In the genomic region with DNA sequence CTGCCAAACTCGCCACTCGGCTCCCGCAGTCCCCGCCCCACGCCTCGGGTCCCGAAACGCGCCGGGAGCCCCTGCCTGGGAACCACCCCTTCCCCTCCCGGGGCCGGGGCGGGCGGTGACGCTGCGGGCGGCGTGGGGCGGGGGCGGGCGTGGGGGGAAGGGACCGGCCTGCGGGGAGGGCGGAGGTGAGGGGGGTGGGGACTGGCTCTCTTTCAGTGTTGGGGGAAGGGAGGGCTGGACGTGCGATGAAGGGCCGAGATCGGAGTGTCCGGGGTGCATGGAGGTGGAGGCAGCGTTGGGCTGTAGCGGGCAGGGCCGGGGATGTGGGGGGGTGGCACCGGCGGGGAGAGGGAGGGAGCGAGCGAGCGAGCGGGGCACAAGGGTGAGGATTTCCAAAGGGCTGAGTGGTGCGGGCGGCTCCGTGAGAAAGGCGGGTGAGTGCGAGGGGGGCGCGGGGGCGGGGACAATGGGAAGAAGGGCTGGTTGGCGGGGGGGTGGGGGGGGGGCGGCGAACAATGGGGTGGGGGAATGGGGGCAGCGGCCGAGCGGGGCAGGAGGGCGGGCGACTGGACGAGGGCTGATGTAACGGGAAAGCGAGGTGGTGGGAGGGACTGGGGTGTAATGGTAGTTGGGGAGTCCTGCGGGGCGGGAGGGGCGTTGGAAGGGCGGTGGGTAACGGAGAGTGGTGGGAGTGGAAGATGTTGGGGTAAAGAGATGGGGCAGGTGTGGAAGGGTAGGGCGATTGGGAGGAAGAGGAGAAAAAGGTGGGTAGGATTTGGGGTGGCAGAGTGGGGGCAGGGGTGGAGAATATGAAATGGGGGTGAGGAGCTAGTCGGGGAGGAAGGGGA, we compare ENCODE assay signal across 8 cellular contexts. TPM values are rescaled to one million over a fixed set of nuclear protein-coding genes. Genes with fewer than 3 reads are reported as not detected.
DNase-seq lines count a peak whose midpoint lies in the region; ATAC-seq, FAIRE-seq and TF ChIP-seq lines count a peak whose summit lies in the region.

No MANE protein-coding gene starts in this region.

- POLR2A ChIA-PET in GM12878 (lab: Charles Lee): interaction anchor here (0.9 kb wide), 1 partner anchor 13 kb away, joined by 4 read pairs; no protein-coding TSS in a partner anchor

- H3K4me3 ChIP-seq in GM12878 (peak overlapping the region; percentile 93), iPS-15b (ENCODE audit: low read depth, low read length) (peak overlapping the region; percentile 74), small intestine (ENCODE audit: low read depth in 1 of 2, low read length in 2 of 2) (peak overlapping the region; percentile 79 to 92)

- H3K27me3 ChIP-seq in GM12878 (replicated peaks in 1 of 2; ENCODE audit: control insufficient read depth in 2 of 2, insufficient read depth in 2 of 2, low read length in 1 of 2) (no peaks in the 10 kb centered on the region), iPS-15b (ENCODE audit: control insufficient read depth, insufficient read depth, low read length) (peaks cover 26% of the 10 kb centered on the region), small intestine (ENCODE audit: control insufficient read depth in 2 of 2, insufficient read depth in 2 of 2, low read length in 2 of 2) (no peaks in the 10 kb centered on the region)

- peak overlapping the region; percentile 100 for H3K4me2 ChIP-seq in GM12878 (ENCODE audit: control insufficient read depth, insufficient read depth)

- intact Hi-C loops in GM12878 (cut with micrococcal nuclease; ENCODE audit: unreplicated experiment): loop anchor here (2.0 to 5.0 kb wide), 3 partner anchors 64 to 879 kb away; no protein-coding TSS in a partner anchor

- H3K9me3 ChIP-seq in GM12878 (replicated peaks; ENCODE audit: control insufficient read depth, insufficient read depth, low read length): no peaks in the 10 kb centered on the region
- no peaks in the 10 kb centered on the region for H3K9me3 ChIP-seq in iPS-15b (ENCODE audit: control insufficient read depth, insufficient read depth, low read length)
- no peaks in the 10 kb centered on the region for H3K9me3 ChIP-seq in small intestine (ENCODE audit: control insufficient read depth, low read depth)

- no peaks in the 10 kb centered on the region for H3K36me3 ChIP-seq in GM12878 (ENCODE audit: control insufficient read depth in 2 of 2, insufficient read depth in 2 of 2, low read length in 1 of 2)
- no peaks in the 10 kb centered on the region for H3K36me3 ChIP-seq in iPS-15b (ENCODE audit: control insufficient read depth, insufficient read depth, low read length)
- H3K36me3 ChIP-seq in small intestine (ENCODE audit: control insufficient read depth in 2 of 2, insufficient read depth in 2 of 2, low read length in 2 of 2): no peaks in the 10 kb centered on the region

- peak overlapping the region; percentile 80 for H2AFZ ChIP-seq in GM12878 (ENCODE audit: control insufficient read depth, low read depth, low read length)

- no TSS peak for BruUV-seq in GM12878 (replicated peaks; lab: Mats Ljungman, UMichigan)

- TF ChIP-seq POLR2A in GM12878 (IDR thresholded peaks at IDR 0.05; ENCODE audit: low read depth, low read length): peak; percentile 49; the same call in 1 of the 2 replicates

- H3K27ac ChIP-seq in GM12878 (ENCODE audit: control insufficient read depth, insufficient read depth): peak overlapping the region; percentile 55; the same call in 1 of the 2 replicates
- peak overlapping the region; percentile 62 to 92 for H3K27ac ChIP-seq in small intestine (ENCODE audit: low read depth in 1 of 2, low read length in 1 of 2)

- FAIRE-seq in GM12878 (lab: Jason Lieb, UNC) (no peak), small intestine (lab: Jason Lieb, UNC) (no peak)

- DNase-seq in Ammon's horn (ENCODE audit: low spot score) (peak; percentile 75), GM19238 (ENCODE audit: insufficient read length, low spot score) (peak; percentile 56), SW480 (ENCODE audit: low spot score) (peak; percentile 51), GM12878 (ENCODE audit: low read depth, low spot score) (no peak), small intestine (no peak), NCI-H1436 treated with DMSO at 0.1 percent for 48 hours (lab: John Stamatoyannopoulos, UW) (no peak)

- no peak for TF ChIP-seq EP300 in GM12878 (IDR thresholded peaks at IDR 0.05; ENCODE audit: borderline replicate concordance in 1 of 2, control insufficient read depth in 1 of 2, low read depth in 2 of 2, low read length in 2 of 2)

- RAD21 ChIA-PET in GM12878 (lab: Charles Lee; ENCODE audit: unreplicated experiment): interaction anchor here (1.3 kb wide), 2 partner anchors 63 to 183 kb away, joined by 5 to 7 read pairs; no protein-coding TSS in a partner anchor

- CTCF ChIA-PET in GM12878 (lab: Yijun Ruan, JAX): interaction anchor here (0.7 to 1.2 kb wide), 4 partner anchors 52 to 869 kb away, joined by 3 read pairs; no protein-coding TSS in a partner anchor

- no peak for TF ChIP-seq CTCF in GM12878 (IDR thresholded peaks at IDR 0.05 in 2 of 3, conservative IDR thresholded peaks at IDR 0.05 in 1 of 3; ENCODE audit: control insufficient read depth in 2 of 3, extremely low read depth in 1 of 3, insufficient read depth in 1 of 3, low read depth in 3 of 3, low read length in 3 of 3)

- SMC1A ChIA-PET in GM12878 (lab: Charles Lee; ENCODE audit: uncharacterized antibody, unreplicated experiment): interaction anchor here (0.7 to 1.4 kb wide), 4 partner anchors 10 to 64 kb away, joined by 3 to 4 read pairs (median 4); no protein-coding TSS in a partner anchor

- H3K9ac ChIP-seq in GM12878 (ENCODE audit: control insufficient read depth, insufficient read depth, low read length) (peak overlapping the region; percentile 58; the same call in 1 of the 2 replicates), iPS-15b (ENCODE audit: low read depth, low read length) (no peak overlapping the region)

- in situ Hi-C loops in GM12878 (cut with MboI): no loop called here

- peaks cover 5% of the 10 kb centered on the region for H3K4me1 ChIP-seq in GM12878 (ENCODE audit: control insufficient read depth, insufficient read depth, low read length)
- peaks cover 3% of the 10 kb centered on the region for H3K4me1 ChIP-seq in iPS-15b (ENCODE audit: control insufficient read depth, insufficient read depth, low read length)
- peaks cover 0 to 2% of the 10 kb centered on the region in 2 donors for H3K4me1 ChIP-seq in small intestine (ENCODE audit: control insufficient read depth in 2 of 2, insufficient read depth in 1 of 2, low read depth in 1 of 2, low read length in 1 of 2)

- no peaks in the 10 kb centered on the region for H4K20me1 ChIP-seq in GM12878 (ENCODE audit: control insufficient read depth, insufficient read depth)

- no peak for TF ChIP-seq RAD21 in GM12878 (IDR thresholded peaks at IDR 0.05; ENCODE audit: insufficient read depth, low read depth, low read length)

- peaks cover 32% of the 10 kb centered on the region for H3K79me2 ChIP-seq in GM12878 (ENCODE audit: control insufficient read depth, insufficient read depth, low read length)

- WGBS in GM12878 (ENCODE audit: insufficient coverage, insufficient replicate concordance, low lambda C conversion rate, missing lambda C conversion rate): 0% methylated on average over 10 of the region's 64 CpGs
- WGBS in small intestine, 3 donors: 0 to 1% (median 1%) methylated on average over 34 to 64 of the region's 64 CpGs

- peak; percentile 4 for ATAC-seq in HG03565 (IDR thresholded peaks at IDR 0.05; ENCODE audit: unreplicated experiment)
- ATAC-seq in GM12878: peak; percentile 38

TF ChIP-seq in GM12878, 131 proteins besides CTCF, POLR2A, EP300 and RAD21:
- TF ChIP-seq NR2F1 (conservative IDR thresholded peaks at IDR 0.05): no peak
- peak in 1 of 2 experiments; percentile 32; a peak in 1 of 3 replicates for TF ChIP-seq EGR1 (IDR thresholded peaks at IDR 0.05; ENCODE audit: borderline replicate concordance in 1 of 2, low read depth in 2 of 2, low read length in 2 of 2)
- TF ChIP-seq CBFB (IDR thresholded peaks at IDR 0.05; ENCODE audit: low read depth): no peak

RNA-seq across cellular contexts. Expression of gene DCUN1D4, which starts 0.6 kb away (rescaled TPM):
- total RNA-seq in GM12878 (2013; cell fraction: nucleolus; rRNA removed): 85.1 and 104 TPM in 2 replicates
- 8.9 and 11.7 TPM in 2 replicates for total RNA-seq in GM12878 (2014; rRNA removed)
- 15.7 and 16.0 TPM in 2 replicates for total RNA-seq in GM12878 (2014; rRNA removed; fragmentation: Illumina TruSeq; extraction: Trizol)
- total RNA-seq in GM12878 (2021): 20.8 and 22.1 TPM in 2 replicates
- polyA plus RNA-seq in GM12878 (2011; ENCODE audit: low read depth): 11.4 TPM
- 62.6 and 82.7 TPM in 2 replicates for polyA plus RNA-seq in GM12878 (2011; rRNA removed)
- polyA plus RNA-seq in GM12878 (2011; cell fraction: cytosol; rRNA removed): 35.5 and 37.3 TPM in 2 replicates
- 125 and 186 TPM in 2 replicates for polyA plus RNA-seq in GM12878 (2011; cell fraction: nucleus; rRNA removed)
- 9.2 and 18.3 TPM in 2 replicates for polyA plus RNA-seq in GM12878 (2012)
- polyA plus RNA-seq in GM12878 (2014; fragmentation: Illumina TruSeq; extraction: Trizol): 16.7 and 16.8 TPM in 2 replicates
- polyA plus RNA-seq in GM12878 (2014; fragmentation: Nextera tagmentation; extraction: Ambion mirVana): 10 to 100 TPM in 1 of 2 experiments, 1 to 10 TPM in 1; 7.1 to 12.0 TPM
- polyA plus RNA-seq in GM12878 (2014; rRNA removed): 16.9 and 18.4 TPM in 2 replicates
- 10 to 100 TPM; 19.2 to 20.6 TPM for polyA plus RNA-seq in GM12878 (2016; fragmentation: Nextera tagmentation; extraction: Ambion mirVana)
- 91.8 and 104 TPM in 2 replicates for polyA minus RNA-seq in GM12878 (2011; rRNA and poly(A)+ RNA removed)
- 19.2 and 20.5 TPM in 2 replicates for polyA minus RNA-seq in GM12878 (2011; cell fraction: cytosol; rRNA and poly(A)+ RNA removed)
- 60.2 and 75.0 TPM in 2 replicates for polyA minus RNA-seq in GM12878 (2011; cell fraction: nucleus; rRNA and poly(A)+ RNA removed)
- 10 to 100 TPM in 1 of 3 donors, 1 to 10 TPM in 2; 5.7 to 11.9 (median 8.1) TPM for polyA plus RNA-seq in small intestine

Comparison
In these comparisons a context has a peak if more than half of its experiments do, and no peak if none do; other contexts are left out.
1. DNase-seq: peak in Ammon's horn (single experiment), GM19238 (single experiment) and SW480 (single experiment); none in GM12878 (single experiment), small intestine (single experiment) and NCI-H1436 treated with DMSO at 0.1 percent for 48 hours (single experiment).
2. Peak in every context shown above with its lines, with median percentiles within 50 percentile points of each other: H3K4me3 ChIP-seq.